1 cellular context compared by ENCODE assay signal in genomic region chr19:34253711-34254551, GRCh38.
TF ChIP-seq lines count a peak whose summit lies in the region.

No MANE protein-coding gene starts in this region.

TF ChIP-seq in HepG2, 621 proteins besides CTCF, POLR2A, EP300 and RAD21 (continued from another document and continues in another):
- TF ChIP-seq PRDM10 (CRISPR knock-in tag; IDR thresholded peaks at IDR 0.05; ENCODE audit: low read depth): peak; percentile 61; the same call in 1 of the 2 replicates
- TF ChIP-seq CBX5 (CRISPR knock-in tag; IDR thresholded peaks at IDR 0.05; ENCODE audit: borderline replicate concordance): no peak
- TF ChIP-seq ZMAT3 (CRISPR knock-in tag; conservative IDR thresholded peaks at IDR 0.05): no peak; the same call in 1 of the 2 replicates
- 0 out of 2 replicates have a peak, but pooled peaks have one; percentile 60 for TF ChIP-seq ZSCAN9 (CRISPR knock-in tag; IDR thresholded peaks at IDR 0.05; ENCODE audit: borderline replicate concordance)
- TF ChIP-seq ZBTB33 (CRISPR knock-in tag; IDR thresholded peaks at IDR 0.05): no peak
- no peak for TF ChIP-seq HDAC6 (IDR thresholded peaks at IDR 0.05; ENCODE audit: low read depth, low read length)
- no peak for TF ChIP-seq AHDC1 (CRISPR knock-in tag; IDR thresholded peaks at IDR 0.05; ENCODE audit: borderline replicate concordance)
- no peak for TF ChIP-seq ZBTB1 (CRISPR knock-in tag; IDR thresholded peaks at IDR 0.05; ENCODE audit: borderline replicate concordance)
- TF ChIP-seq HOXD1 (CRISPR knock-in tag; IDR thresholded peaks at IDR 0.05): 0 out of 2 replicates have a peak, but pooled peaks have one; percentile 45
- peak; percentile 50; the same call in 1 of the 2 replicates for TF ChIP-seq MAZ (IDR thresholded peaks at IDR 0.05; ENCODE audit: borderline replicate concordance, low read depth, low read length)
- peak; percentile 68; the same call in 1 of the 2 replicates for TF ChIP-seq MAZ (CRISPR knock-in tag; IDR thresholded peaks at IDR 0.05; ENCODE audit: low read depth)
- TF ChIP-seq KDM4B (CRISPR knock-in tag; IDR thresholded peaks at IDR 0.05): 0 out of 2 replicates have a peak, but pooled peaks have one; percentile 54
- no peak for TF ChIP-seq NCOA2 (CRISPR knock-in tag; IDR thresholded peaks at IDR 0.05)
- peak; percentile 45; the same call in 1 of the 2 replicates for TF ChIP-seq ZC3H13 (CRISPR knock-in tag; IDR thresholded peaks at IDR 0.05)
- TF ChIP-seq KLF11 (CRISPR knock-in tag; IDR thresholded peaks at IDR 0.05): no peak
- no peak for TF ChIP-seq ZNF782 (CRISPR knock-in tag; IDR thresholded peaks at IDR 0.05; ENCODE audit: borderline replicate concordance)
- TF ChIP-seq SMYD3 (CRISPR knock-in tag; IDR thresholded peaks at IDR 0.05): no peak
- no peak for TF ChIP-seq GLMP (CRISPR knock-in tag; IDR thresholded peaks at IDR 0.05; ENCODE audit: borderline replicate concordance)
- TF ChIP-seq ZNF263 (CRISPR knock-in tag; IDR thresholded peaks at IDR 0.05): no peak
- TF ChIP-seq CAMTA2 (CRISPR knock-in tag; IDR thresholded peaks at IDR 0.05; ENCODE audit: borderline replicate concordance): no peak
- peak; percentile 40; the same call in 1 of the 2 replicates for TF ChIP-seq PITX1 (CRISPR knock-in tag; IDR thresholded peaks at IDR 0.05)
- peak; percentile 27; the same call in 1 of the 2 replicates for TF ChIP-seq MYPOP (CRISPR knock-in tag; IDR thresholded peaks at IDR 0.05)
- TF ChIP-seq FOXO4 (CRISPR knock-in tag; conservative IDR thresholded peaks at IDR 0.05): no peak
- TF ChIP-seq CSRNP1 (CRISPR knock-in tag; IDR thresholded peaks at IDR 0.05): 0 out of 2 replicates have a peak, but pooled peaks have one; percentile 59
- TF ChIP-seq KAT7 (CRISPR knock-in tag; IDR thresholded peaks at IDR 0.05; ENCODE audit: borderline replicate concordance): 0 out of 2 replicates have a peak, but pooled peaks have one; percentile 70
- TF ChIP-seq ZNF766 (CRISPR knock-in tag; IDR thresholded peaks at IDR 0.05; ENCODE audit: borderline replicate concordance): peak; percentile 53; the same call in 1 of the 2 replicates
- TF ChIP-seq SP5 (CRISPR knock-in tag; IDR thresholded peaks at IDR 0.05; ENCODE audit: borderline replicate concordance, low read depth): no peak; the same call in 1 of the 2 replicates
- peak; percentile 96 for TF ChIP-seq ZNF441 (CRISPR knock-in tag; IDR thresholded peaks at IDR 0.05; ENCODE audit: borderline replicate concordance)
- TF ChIP-seq TFDP2 (CRISPR knock-in tag; IDR thresholded peaks at IDR 0.05): peak; percentile 82
- TF ChIP-seq THRA (CRISPR knock-in tag; IDR thresholded peaks at IDR 0.05; ENCODE audit: borderline replicate concordance): peak; percentile 44; the same call in 1 of the 2 replicates
- TF ChIP-seq GATA4 (IDR thresholded peaks at IDR 0.05; ENCODE audit: borderline replicate concordance, low read depth): peak; percentile 50; the same call in 1 of the 2 replicates
- peak; percentile 96 for TF ChIP-seq POLR2G (IDR thresholded peaks at IDR 0.05; ENCODE audit: low read depth, low read length)
- no peak for TF ChIP-seq IRF9 (CRISPR knock-in tag; IDR thresholded peaks at IDR 0.05; ENCODE audit: borderline replicate concordance)
- 0 out of 2 replicates have a peak, but pooled peaks have one; percentile 11 for TF ChIP-seq ZSCAN21 (CRISPR knock-in tag; IDR thresholded peaks at IDR 0.05; ENCODE audit: borderline replicate concordance)
- no peak for TF ChIP-seq SP1 (IDR thresholded peaks at IDR 0.05)
- TF ChIP-seq SP1 (CRISPR knock-in tag; IDR thresholded peaks at IDR 0.05): peak; percentile 75
